17 cellular contexts compared by ENCODE assay signal in the genomic region with DNA sequence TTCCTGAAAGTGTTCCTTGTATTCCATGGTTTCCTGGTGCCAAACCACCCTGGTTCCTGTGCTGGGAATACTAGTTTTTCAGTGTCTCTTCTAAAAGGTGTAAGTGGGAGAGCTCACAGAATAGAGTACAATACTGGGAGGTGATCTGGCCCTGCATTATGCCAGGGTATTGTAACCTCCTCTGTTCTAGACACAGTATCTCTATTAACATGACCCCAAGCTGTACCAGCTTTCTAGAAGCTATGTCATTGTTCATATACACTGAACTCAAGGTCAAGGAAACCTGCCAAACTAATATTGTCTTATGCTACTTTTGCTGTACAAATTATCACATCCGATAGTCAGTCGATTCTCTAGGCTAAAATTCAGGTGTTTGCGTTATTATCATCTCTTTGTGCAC. TPM values are rescaled to one million over a fixed set of nuclear protein-coding genes. Genes with fewer than 3 reads are reported as not detected.
DNase-seq lines count a peak whose midpoint lies in the region; ATAC-seq, FAIRE-seq and TF ChIP-seq lines count a peak whose summit lies in the region.
"Had no signal": no experiment of that assay in that cellular context is flagged by ENCODE, and none has a peak within 500 bp of the region (broad histone marks: within the 10 kb centered on the region; RNA-seq: fewer than 3 reads in every experiment).

No MANE protein-coding gene starts in this region.

- peak; percentile 44 for FAIRE-seq in GM12892 (lab: Jason Lieb, UNC)
- FAIRE-seq: A204.1, GM12878, H54 had no signal

- no peak for DNase-seq in GM12892 (ENCODE audit: insufficient read length)
- DNase-seq in activated B cell treated with CpG ODN at 0.5 μM for 24 hours: no peak
- no peak for DNase-seq in glutamatergic neuron
- DNase-seq in NCI-H524 (lab: John Stamatoyannopoulos, UW): no peak
- no peak for DNase-seq in activated naive CD4-positive, alpha-beta T cell treated with anti-CD3 and anti-CD28 coated beads for 36 hours
- DNase-seq in A172 (ENCODE audit: low spot score): no peak
- DNase-seq: C1 segment of cervical spinal cord; Calu3; CD4-positive, alpha-beta T cell; DMS 273 treated with DMSO at 0.1 percent for 48 hours had no signal

- peak overlapping the region; percentile 30 for H3K27ac Mint-ChIP-seq in activated B cell treated with CpG ODN at 0.5 μM for 24 hours
- peak overlapping the region; percentile 55 for H3K27ac Mint-ChIP-seq in glutamatergic neuron (ENCODE audit: unreplicated experiment)
- H3K27ac Mint-ChIP-seq in stimulated activated memory B cell treated with anti-CD40 and anti-IgM and Interleukin-4, amounts not matched to agents 10 μg/mL and 1 μg/mL and 100 μg/mL, for 72 hours: peak overlapping the region; percentile 60
- H3K27ac Mint-ChIP-seq in activated naive CD4-positive, alpha-beta T cell treated with anti-CD3 and anti-CD28 coated beads for 36 hours: no peak overlapping the region
- H3K27ac Mint-ChIP-seq: B cell; CD4-positive, alpha-beta T cell had no signal

- H3K36me3 Mint-ChIP-seq in activated B cell treated with CpG ODN at 0.5 μM for 24 hours (ENCODE audit: low read depth) (peaks cover 59% of the 10 kb centered on the region), glutamatergic neuron (ENCODE audit: unreplicated experiment) (peaks cover 11% of the 10 kb centered on the region)
- H3K36me3 Mint-ChIP-seq in stimulated activated memory B cell treated with anti-CD40 and anti-IgM and Interleukin-4, amounts not matched to agents 10 μg/mL and 1 μg/mL and 100 μg/mL, for 72 hours: peaks cover 86% of the 10 kb centered on the region
- H3K36me3 Mint-ChIP-seq in activated naive CD4-positive, alpha-beta T cell treated with anti-CD3 and anti-CD28 coated beads for 36 hours (ENCODE audit: low read depth): no peaks in the 10 kb centered on the region

- H3K27me3 Mint-ChIP-seq in activated B cell treated with CpG ODN at 0.5 μM for 24 hours (no peaks in the 10 kb centered on the region), glutamatergic neuron (ENCODE audit: unreplicated experiment) (peaks cover 10% of the 10 kb centered on the region)
- no peaks in the 10 kb centered on the region for H3K27me3 Mint-ChIP-seq in stimulated activated memory B cell treated with anti-CD40 and anti-IgM and Interleukin-4, amounts not matched to agents 10 μg/mL and 1 μg/mL and 100 μg/mL, for 72 hours
- H3K27me3 Mint-ChIP-seq in activated naive CD4-positive, alpha-beta T cell treated with anti-CD3 and anti-CD28 coated beads for 36 hours (ENCODE audit: low read depth): peaks cover 18% of the 10 kb centered on the region
- H3K27me3 Mint-ChIP-seq: B cell; CD4-positive, alpha-beta T cell had no signal

- H3K9me3 Mint-ChIP-seq in activated B cell treated with CpG ODN at 0.5 μM for 24 hours (no peaks in the 10 kb centered on the region), glutamatergic neuron (ENCODE audit: unreplicated experiment) (peaks cover 3% of the 10 kb centered on the region)
- no peaks in the 10 kb centered on the region for H3K9me3 Mint-ChIP-seq in stimulated activated memory B cell treated with anti-CD40 and anti-IgM and Interleukin-4, amounts not matched to agents 10 μg/mL and 1 μg/mL and 100 μg/mL, for 72 hours
- H3K9me3 Mint-ChIP-seq in activated naive CD4-positive, alpha-beta T cell treated with anti-CD3 and anti-CD28 coated beads for 36 hours: no peaks in the 10 kb centered on the region
- H3K9me3 Mint-ChIP-seq: CD4-positive, alpha-beta T cell had no signal

- no peak for TF ChIP-seq CTCF in activated B cell treated with CpG ODN at 0.5 μM for 24 hours (IDR thresholded peaks at IDR 0.05)
- TF ChIP-seq CTCF in glutamatergic neuron (IDR thresholded peaks at IDR 0.05; ENCODE audit: partially characterized antibody, unreplicated experiment): no peak

- ATAC-seq in activated B cell treated with CpG ODN at 0.5 μM for 24 hours (ENCODE audit: low read depth) (no peak), HG02884 (IDR thresholded peaks at IDR 0.05; ENCODE audit: unreplicated experiment) (no peak)
- ATAC-seq in stimulated activated memory B cell treated with anti-CD40 and anti-IgM and Interleukin-4, amounts not matched to agents 10 μg/mL and 1 μg/mL and 100 μg/mL, for 72 hours: no peak
- ATAC-seq: GM12878, HCT116 had no signal

- intact Hi-C loops in activated B cell treated with CpG ODN at 0.5 μM for 24 hours (cut with micrococcal nuclease): no loop called here
- intact Hi-C loops in activated naive CD4-positive, alpha-beta T cell treated with anti-CD3 and anti-CD28 coated beads for 36 hours (cut with micrococcal nuclease): no loop called here

- POLR2A ChIA-PET in activated B cell treated with CpG ODN at 0.5 μM for 24 hours (lab: Charles Lee): interaction anchor here (0.9 to 2.4 kb wide), 2 partner anchors 13 to 190 kb away, joined by 4 to 7 read pairs; no protein-coding TSS in a partner anchor

- H3K4me1 Mint-ChIP-seq in activated B cell treated with CpG ODN at 0.5 μM for 24 hours: peaks cover 76% of the 10 kb centered on the region
- H3K4me1 Mint-ChIP-seq in glutamatergic neuron (ENCODE audit: low read depth, unreplicated experiment): peaks cover 54% of the 10 kb centered on the region
- peaks cover 83% of the 10 kb centered on the region for H3K4me1 Mint-ChIP-seq in stimulated activated memory B cell treated with anti-CD40 and anti-IgM and Interleukin-4, amounts not matched to agents 10 μg/mL and 1 μg/mL and 100 μg/mL, for 72 hours
- peaks cover 2% of the 10 kb centered on the region for H3K4me1 Mint-ChIP-seq in activated naive CD4-positive, alpha-beta T cell treated with anti-CD3 and anti-CD28 coated beads for 36 hours (ENCODE audit: low read depth)

- CTCF ChIA-PET in activated B cell treated with CpG ODN at 0.5 μM for 24 hours (lab: Charles Lee): no interaction called here
- CTCF ChIA-PET in activated naive CD4-positive, alpha-beta T cell treated with anti-CD3 and anti-CD28 coated beads for 36 hours (lab: Charles Lee): no interaction called here

- H3K4me3 Mint-ChIP-seq in activated B cell treated with CpG ODN at 0.5 μM for 24 hours: no peak overlapping the region
- no peak overlapping the region for H3K4me3 Mint-ChIP-seq in glutamatergic neuron (ENCODE audit: unreplicated experiment)
- H3K4me3 Mint-ChIP-seq in stimulated activated memory B cell treated with anti-CD40 and anti-IgM and Interleukin-4, amounts not matched to agents 10 μg/mL and 1 μg/mL and 100 μg/mL, for 72 hours: no peak overlapping the region
- H3K4me3 Mint-ChIP-seq in activated naive CD4-positive, alpha-beta T cell treated with anti-CD3 and anti-CD28 coated beads for 36 hours: no peak overlapping the region
- H3K4me3 Mint-ChIP-seq: B cell; CD4-positive, alpha-beta T cell had no signal

- no peak for TF ChIP-seq POLR2A in GM12892 (IDR thresholded peaks at IDR 0.05; ENCODE audit: low read depth, low read length)

RNA-seq across cellular contexts. Expression of gene SETBP1, which starts 32.7 kb away (rescaled TPM):
- polyA plus RNA-seq in GM12892 (2012; ENCODE audit: missing spikeins): 4.8 TPM
- total RNA-seq in activated B cell treated with CpG ODN at 0.5 μM for 24 hours (65.5 and 72.8 TPM in 2 replicates), glutamatergic neuron (ENCODE audit: unreplicated experiment) (83.3 TPM)
- total RNA-seq in activated naive CD4-positive, alpha-beta T cell treated with anti-CD3 and anti-CD28 coated beads for 36 hours: 1 to 10 TPM in 1 of 2 experiments, under 1 TPM in 1; 0.74 to 1.4 TPM
- 0.10 and 0.14 TPM in 2 replicates for total RNA-seq in A172 (2014; rRNA removed; shearing (Covaris generic))

Comparison
In these comparisons a context has a peak if more than half of its experiments do, and no peak if none do; other contexts are left out.
1. RNA of gene SETBP1, which starts 32.7 kb away (total RNA-seq): 83.3 TPM in glutamatergic neuron (single experiment) and 65.5 to 72.8 TPM in activated B cell treated with CpG ODN at 0.5 μM for 24 hours; 0.74 to 1.4 TPM in activated naive CD4-positive, alpha-beta T cell treated with anti-CD3 and anti-CD28 coated beads for 36 hours and 0.10 to 0.14 TPM in A172; every median in the first group is over 10 times any median in the second.